ENCODE assay signal across 16 cellular contexts in the genomic region with DNA sequence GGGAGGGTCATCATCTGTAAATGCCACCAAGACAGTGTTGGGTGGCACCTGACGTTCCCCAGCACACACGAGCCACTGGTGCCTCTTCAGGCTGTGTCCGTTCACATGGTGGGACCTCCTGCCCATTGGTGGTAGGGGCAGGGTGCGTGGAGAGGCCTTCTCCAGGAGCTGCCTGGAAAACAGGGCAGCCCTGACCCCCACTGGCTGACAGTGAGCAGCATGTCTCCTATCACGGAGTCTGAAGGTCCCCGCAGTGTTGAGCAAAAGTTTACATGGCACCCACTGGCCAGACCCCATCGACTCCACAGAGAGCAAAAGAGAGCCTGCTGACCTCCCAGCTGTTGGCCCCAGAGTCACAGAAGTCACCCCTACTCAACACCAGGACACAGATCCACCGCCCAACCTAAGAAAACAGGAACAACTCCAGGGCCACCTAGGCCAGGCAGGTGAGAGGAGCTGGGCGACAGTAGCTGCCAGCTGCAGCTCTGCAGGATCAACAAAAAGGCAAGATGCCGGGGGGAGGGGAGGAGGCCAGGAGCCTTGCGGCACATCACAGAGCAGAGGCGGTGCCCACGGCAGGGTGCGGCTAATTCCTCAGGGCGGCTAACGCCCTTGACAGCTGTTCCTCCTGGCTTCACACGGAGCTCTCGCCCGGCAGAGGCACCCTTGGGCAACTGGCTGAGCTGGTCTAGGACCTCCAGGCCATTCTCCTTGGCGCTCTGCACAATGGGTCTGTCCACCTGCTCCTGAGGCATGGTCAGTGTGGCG. TPM values are rescaled to one million over a fixed set of nuclear protein-coding genes. Genes with fewer than 3 reads are reported as not detected.
DNase-seq lines count a peak whose midpoint lies in the region; ATAC-seq, FAIRE-seq and TF ChIP-seq lines count a peak whose summit lies in the region.
"Had no signal": no experiment of that assay in that cellular context is flagged by ENCODE, and none has a peak within 500 bp of the region (broad histone marks: within the 10 kb centered on the region; RNA-seq: fewer than 3 reads in every experiment).

No MANE protein-coding gene starts in this region.

- no peak for TF ChIP-seq RAD21 in SK-N-SH (IDR thresholded peaks at IDR 0.05; ENCODE audit: low read length)

- no peaks in the 10 kb centered on the region for H4K20me1 ChIP-seq in SK-N-SH (ENCODE audit: insufficient read depth)

- intact Hi-C loops in mucosa of descending colon (cut with DNase I, micrococcal nuclease) (no loop called here), heart right ventricle (cut with DNase I) (no loop called here)

- H3K4me2 ChIP-seq in SK-N-SH, result no peak overlapping the region

- no peak for FAIRE-seq in HTR-8/SVneo (lab: Jason Lieb, UNC)
- FAIRE-seq: TTC549 had no signal

- peaks cover 8% of the 10 kb centered on the region for H3K9me3 ChIP-seq in mucosa of descending colon
- H3K9me3 ChIP-seq in SK-N-SH, result no peaks in the 10 kb centered on the region
- peaks cover 0 to 12% (median 6%) of the 10 kb centered on the region in 11 donors for H3K9me3 ChIP-seq in heart right ventricle

- H3K9me2 ChIP-seq in SK-N-SH, result no peaks in the 10 kb centered on the region

- ATAC-seq in mucosa of descending colon, result peak; percentile 97
- ATAC-seq in heart right ventricle, result no peak
- ATAC-seq: naive thymus-derived CD4-positive, alpha-beta T cell had no signal

- H3K27me3 ChIP-seq in SK-N-SH (ENCODE audit: insufficient read depth) (no peaks in the 10 kb centered on the region; the same call in 1 of the 2 replicates), heart right ventricle (peaks cover 0 to 3% (median 0%) of the 10 kb centered on the region in 7 donors)
- H3K27me3 ChIP-seq: SJSA1, vagina had no signal

- no peaks in the 10 kb centered on the region for H3K79me2 ChIP-seq in SK-N-SH (ENCODE audit: insufficient read depth)

- no peak overlapping the region for H3K27ac ChIP-seq in SK-N-SH (ENCODE audit: low read depth in 2 of 2, low read length in 1 of 2)
- no peak overlapping the region for H3K27ac ChIP-seq in heart right ventricle
- H3K27ac ChIP-seq: SJSA1, vagina had no signal

- no peak for TF ChIP-seq EP300 in SK-N-SH (IDR thresholded peaks at IDR 0.05; ENCODE audit: borderline replicate concordance in 1 of 2, low read depth in 1 of 2, low read length in 1 of 2)

- peaks cover 3% of the 10 kb centered on the region for H3K4me1 ChIP-seq in mucosa of descending colon (ENCODE audit: low read depth)
- no peaks in the 10 kb centered on the region for H3K4me1 ChIP-seq in SK-N-SH (ENCODE audit: control insufficient read depth in 1 of 2, insufficient read depth in 2 of 2, low read depth in 1 of 2, low read length in 1 of 2)
- H3K4me1 ChIP-seq in heart right ventricle, result peaks cover 0 to 16% (median 0%) of the 10 kb centered on the region in 9 donors
- H3K4me1 ChIP-seq: vagina had no signal

- H2AFZ ChIP-seq in SK-N-SH (ENCODE audit: low read depth), result no peak overlapping the region

- H3K36me3 ChIP-seq in mucosa of descending colon (ENCODE audit: low read depth) (no peaks in the 10 kb centered on the region), SK-N-SH (replicated peaks in 1 of 2; ENCODE audit: control insufficient read depth in 1 of 2, insufficient read depth in 2 of 2, low read length in 1 of 2) (no peaks in the 10 kb centered on the region), heart right ventricle (no peaks in the 10 kb centered on the region)
- H3K36me3 ChIP-seq: SJSA1, vagina had no signal

- peak; percentile 57 for DNase-seq in DMS53 treated with DMSO at 0.1 percent for 48 hours (lab: John Stamatoyannopoulos, UW; ENCODE audit: unreplicated experiment)
- DNase-seq in NCI-H2171 (lab: John Stamatoyannopoulos, UW), result peak; percentile 73
- DNase-seq in SW480 (ENCODE audit: low spot score), result peak; percentile 89
- DNase-seq in mucosa of descending colon, result peak; percentile 86 to 93 (median 89)
- DNase-seq in NCI-H1105 treated with DMSO at 0.1 percent for 48 hours (lab: John Stamatoyannopoulos, UW), result no peak
- DNase-seq in HTR-8/SVneo (ENCODE audit: insufficient read length, low spot score), result no peak
- DNase-seq in SK-N-SH, result no peak
- DNase-seq in heart right ventricle, result no peak
- DNase-seq: activated gamma-delta T cell treated with Interleukin-2 at 50 U/mL for 16 hours; DMS79; naive thymus-derived CD4-positive, alpha-beta T cell; retina had no signal

- CTCF ChIA-PET in SK-N-SH (lab: Yijun Ruan, JAX), result interaction anchor here (0.8 to 1.7 kb wide), 3 partner anchors 17 to 291 kb away, joined by 3 to 4 read pairs (median 3); no protein-coding TSS in a partner anchor

- H3K4me3 ChIP-seq in mucosa of descending colon, result no peak overlapping the region
- no peak overlapping the region for H3K4me3 ChIP-seq in SK-N-SH (ENCODE audit: low read depth in 2 of 2, low read length in 1 of 2)
- H3K4me3 ChIP-seq in heart right ventricle, result no peak overlapping the region
- H3K4me3 ChIP-seq: SJSA1, vagina had no signal

- WGBS in SK-N-SH (ENCODE audit: low lambda C conversion rate), result 68% methylated on average over 12 of the region's 21 CpGs
- 73 to 75% methylated on average over 21 of the region's 21 CpGs for WGBS in heart right ventricle, 2 donors

- POLR2A ChIA-PET in SK-N-SH (lab: Yijun Ruan, JAX), result no interaction called here

- H3F3A ChIP-seq in SK-N-SH (replicated peaks; ENCODE audit: insufficient read depth), result no peaks in the 10 kb centered on the region

- no peak for TF ChIP-seq CTCF in mucosa of descending colon (IDR thresholded peaks at IDR 0.05)
- no peak for TF ChIP-seq CTCF in SK-N-SH (IDR thresholded peaks at IDR 0.05)
- TF ChIP-seq CTCF in heart right ventricle (IDR thresholded peaks at IDR 0.05), result no peak

- H3K9ac ChIP-seq in SK-N-SH, result no peak overlapping the region

TF ChIP-seq in SK-N-SH, 30 proteins besides CTCF, POLR2A, EP300 and RAD21:
- TF ChIP-seq NRF1 (IDR thresholded peaks at IDR 0.05; ENCODE audit: low read depth, low read length) (no peak), SIN3A (IDR thresholded peaks at IDR 0.05; ENCODE audit: borderline replicate concordance, low read depth, low read length) (no peak), TEAD4 (IDR thresholded peaks at IDR 0.05; ENCODE audit: borderline replicate concordance, insufficient read depth) (no peak), RCOR1 (IDR thresholded peaks at IDR 0.05; ENCODE audit: low read length) (no peak), CHD2 (IDR thresholded peaks at IDR 0.05; ENCODE audit: low read length, partially characterized antibody) (no peak)

RNA-seq across cellular contexts. Expression of a gene that starts 14.4 kb away (rescaled TPM):
- total RNA-seq in mucosa of descending colon (10 to 100 TPM in 2 of 3 donors, 1 to 10 TPM in 1; 8.3 to 51.4 (median 45.4) TPM), heart right ventricle (100 to 1,000 TPM in 2 of 10 donors, 10 to 100 TPM in 8; 24.2 to 143 (median 43.7) TPM)
- polyA plus RNA-seq in SK-N-SH (2012; rRNA removed) (29.0 and 35.6 TPM in 2 replicates), heart right ventricle (10 to 100 TPM; 50.6 to 97.2 TPM)
- 19.6 and 33.1 TPM in 2 replicates for polyA plus RNA-seq in SK-N-SH (2012; cell fraction: cytosol; rRNA removed)
- polyA plus RNA-seq in SK-N-SH (2012; cell fraction: nucleus; rRNA removed), result 13.8 and 14.8 TPM in 2 replicates

RNA-seq across cellular contexts. Expression of a gene that starts 39.4 kb away (rescaled TPM):
- 10 to 100 TPM; 10.6 to 17.5 (median 14.0) TPM for total RNA-seq in mucosa of descending colon
- polyA plus RNA-seq in SK-N-SH (2012; rRNA removed), result 2.9 and 4.2 TPM in 2 replicates
- polyA plus RNA-seq in SK-N-SH (2012; cell fraction: cytosol; rRNA removed), result 2.5 and 2.6 TPM in 2 replicates
- polyA plus RNA-seq in SK-N-SH (2012; cell fraction: nucleus; rRNA removed), result 2.7 and 6.0 TPM in 2 replicates
- total RNA-seq in heart right ventricle, result 10 to 100 TPM in 9 of 10 donors, 1 to 10 TPM in 1; 9.6 to 15.1 (median 13.1) TPM
- polyA plus RNA-seq in heart right ventricle, result 1 to 10 TPM; 2.8 to 5.4 TPM

RNA-seq across cellular contexts. Expression of a gene that starts 51.4 kb away (rescaled TPM):
- total RNA-seq in mucosa of descending colon, result 1 to 10 TPM; 2.3 to 5.7 (median 5.3) TPM
- not detected in 2 replicates for polyA plus RNA-seq in SK-N-SH (2012; rRNA removed)
- not detected in 2 replicates for polyA plus RNA-seq in SK-N-SH (2012; cell fraction: cytosol; rRNA removed)
- polyA plus RNA-seq in SK-N-SH (2012; cell fraction: nucleus; rRNA removed), result 0.01 TPM in 1 of 2 replicates, not detected in the other
- 10 to 100 TPM in 1 of 10 donors, 1 to 10 TPM in 9; 1.4 to 11.0 (median 2.4) TPM for total RNA-seq in heart right ventricle
- 1 to 10 TPM; 4.8 to 6.9 TPM for polyA plus RNA-seq in heart right ventricle
- total RNA-seq: NCI-H460, SJSA1 had no signal

Comparison
In these comparisons a context has a peak if more than half of its experiments do, and no peak if none do; other contexts are left out.
1. DNase-seq: peak in DMS53 treated with DMSO at 0.1 percent for 48 hours (single experiment), NCI-H2171 (single experiment), SW480 (single experiment) and mucosa of descending colon (3 of 3); none in NCI-H1105 treated with DMSO at 0.1 percent for 48 hours (single experiment), HTR-8/SVneo (single experiment), SK-N-SH (single experiment) and heart right ventricle (0 of 2).